38 cellular contexts compared by ENCODE assay signal in genomic region chr2:236305531-236305930, GRCh38. TPM values are rescaled to one million over a fixed set of nuclear protein-coding genes. Genes with fewer than 3 reads are reported as not detected.
DNase-seq lines count a peak whose midpoint lies in the region; ATAC-seq and TF ChIP-seq lines count a peak whose summit lies in the region.
"Had no signal": no experiment of that assay in that cellular context is flagged by ENCODE, and none has a peak within 500 bp of the region (broad histone marks: within the 10 kb centered on the region; RNA-seq: fewer than 3 reads in every experiment).

No MANE protein-coding gene starts in this region.

- TF ChIP-seq POLR2A in esophagus muscularis mucosa (IDR thresholded peaks at IDR 0.05; ENCODE audit: low read depth), result no peak

- H3K4me1 ChIP-seq in right atrium auricular region (no peaks in the 10 kb centered on the region), esophagus muscularis mucosa (no peaks in the 10 kb centered on the region)
- H3K4me1 ChIP-seq: A549, BE2C, Caco-2 had no signal

- H3K27me3 ChIP-seq in right atrium auricular region (no peaks in the 10 kb centered on the region), esophagus muscularis mucosa (peaks cover 0 to 8% (median 0%) of the 10 kb centered on the region in 4 donors)
- H3K27me3 ChIP-seq: BLaER1; BLaER1 treated with 17β-estradiol and CSF1 and Interleukin-3, amounts not matched to agents 10 nM and 100 nM had no signal

- H3K9me3 Mint-ChIP-seq in osteocyte (ENCODE audit: unreplicated experiment), result no peaks in the 10 kb centered on the region
- H3K9me3 Mint-ChIP-seq: CD4-positive, alpha-beta memory T cell; CD4-positive, alpha-beta T cell; CD4-positive, CD25-positive, alpha-beta regulatory T cell; CD8-positive, alpha-beta memory T cell; CD8-positive, alpha-beta T cell had no signal

- no peak for ATAC-seq in sciatic nerve
- ATAC-seq: A549; CD8-positive, alpha-beta T cell had no signal

- 94% methylated on average over 10 of the region's 10 CpGs for WGBS in esophagus muscularis mucosa

- H3K36me3 Mint-ChIP-seq in osteocyte (ENCODE audit: unreplicated experiment), result no peaks in the 10 kb centered on the region
- H3K36me3 Mint-ChIP-seq: CD14-positive monocyte; CD4-positive, alpha-beta memory T cell; CD4-positive, CD25-positive, alpha-beta regulatory T cell; CD8-positive, alpha-beta memory T cell; CD8-positive, alpha-beta T cell had no signal

- H3K36me3 ChIP-seq in right atrium auricular region, result no peaks in the 10 kb centered on the region
- H3K36me3 ChIP-seq in esophagus muscularis mucosa, result no peaks in the 10 kb centered on the region
- H3K36me3 ChIP-seq: BE2C; BLaER1; BLaER1 treated with 17β-estradiol and CSF1 and Interleukin-3, amounts not matched to agents 10 nM and 100 nM had no signal

- DNase-seq in right atrium auricular region (ENCODE audit: low spot score), result peak; percentile 36
- DNase-seq in cardiac septum (ENCODE audit: low spot score), result no peak
- DNase-seq in coronary artery (ENCODE audit: low spot score), result peak; percentile 29
- peak; percentile 68 for DNase-seq in esophagus muscularis mucosa (ENCODE audit: extremely low spot score)
- DNase-seq in osteocyte (ENCODE audit: extremely low spot score, unreplicated experiment), result peak; percentile 42
- no peak for DNase-seq in sciatic nerve (ENCODE audit: low spot score)
- no peak for DNase-seq in activated naive CD4-positive, alpha-beta T cell treated with anti-CD3 and anti-CD28 coated beads, Interleukin-2, amount 50 U/mL, for 16 hours
- DNase-seq in hippocampal formation (lab: John Stamatoyannopoulos, UW), result no peak
- DNase-seq: 8988T; ACHN; AML-193; BE2C; C1 segment of cervical spinal cord; Caco-2; Calu3; CD4-positive, alpha-beta memory T cell; CD4-positive, alpha-beta T cell; CD4-positive, CD25-positive, alpha-beta regulatory T cell; CD8-positive, alpha-beta memory T cell; CD8-positive, alpha-beta T cell; COR-L47; DMS 273 treated with DMSO at 0.1 percent for 48 hours; DMS153; DMS53; DMS79; DMS79 treated with DMSO at 0.1 percent for 48 hours; DND-41; EL had no signal

- no peaks in the 10 kb centered on the region for H3K27me3 Mint-ChIP-seq in osteocyte (ENCODE audit: unreplicated experiment)
- H3K27me3 Mint-ChIP-seq: CD4-positive, CD25-positive, alpha-beta regulatory T cell had no signal

- no peak overlapping the region for H3K27ac Mint-ChIP-seq in osteocyte (ENCODE audit: unreplicated experiment)
- H3K27ac Mint-ChIP-seq: B cell; CD4-positive, alpha-beta memory T cell; CD4-positive, alpha-beta T cell; CD4-positive, CD25-positive, alpha-beta regulatory T cell; CD8-positive, alpha-beta T cell had no signal

- H3K9me3 ChIP-seq in right atrium auricular region (no peaks in the 10 kb centered on the region), esophagus muscularis mucosa (no peaks in the 10 kb centered on the region)
- H3K9me3 ChIP-seq: A549, BE2C, BLaER1, Caco-2 had no signal

- intact Hi-C loops in cardiac septum (cut with DNase I) (no loop called here), esophagus muscularis mucosa (cut with DNase I) (no loop called here), sciatic nerve (cut with DNase I) (no loop called here)

- no peaks in the 10 kb centered on the region for H3K4me1 Mint-ChIP-seq in osteocyte (ENCODE audit: unreplicated experiment)
- H3K4me1 Mint-ChIP-seq: B cell; CD14-positive monocyte; CD4-positive, alpha-beta memory T cell; CD4-positive, CD25-positive, alpha-beta regulatory T cell; CD8-positive, alpha-beta memory T cell had no signal

- H3K4me3 ChIP-seq in right atrium auricular region (no peak overlapping the region), coronary artery (no peak overlapping the region), esophagus muscularis mucosa (no peak overlapping the region)
- H3K4me3 ChIP-seq: A549; BLaER1; BLaER1 treated with 17β-estradiol and CSF1 and Interleukin-3, amounts not matched to agents 10 nM and 100 nM had no signal

- TF ChIP-seq EP300 in esophagus muscularis mucosa (IDR thresholded peaks at IDR 0.05), result no peak

- no peak for TF ChIP-seq CTCF in right atrium auricular region (IDR thresholded peaks at IDR 0.05)
- no peak for TF ChIP-seq CTCF in coronary artery (IDR thresholded peaks at IDR 0.05)
- TF ChIP-seq CTCF in esophagus muscularis mucosa (IDR thresholded peaks at IDR 0.05), result no peak
- TF ChIP-seq CTCF in osteocyte (IDR thresholded peaks at IDR 0.05), result no peak

- H3K4me3 Mint-ChIP-seq in osteocyte (ENCODE audit: unreplicated experiment), result no peak overlapping the region
- H3K4me3 Mint-ChIP-seq: B cell; CD14-positive monocyte; CD4-positive, alpha-beta memory T cell; CD4-positive, alpha-beta T cell; CD4-positive, CD25-positive, alpha-beta regulatory T cell; CD8-positive, alpha-beta memory T cell; CD8-positive, alpha-beta T cell had no signal

- H3K27ac ChIP-seq in right atrium auricular region (no peak overlapping the region), coronary artery (no peak overlapping the region), esophagus muscularis mucosa (replicated peaks in 1 of 4) (no peak overlapping the region)
- H3K27ac ChIP-seq: 22Rv1; A549; BLaER1; BLaER1 treated with 17β-estradiol and CSF1 and Interleukin-3, amounts not matched to agents 10 nM and 100 nM; C4-2B had no signal

RNA-seq across cellular contexts. Expression of gene ASB18, which starts 41.3 kb away (rescaled TPM):
- total RNA-seq in right atrium auricular region, result 1 to 10 TPM; 1.9 to 7.6 TPM
- total RNA-seq in cardiac septum, result 44.4 TPM
- total RNA-seq in esophagus muscularis mucosa, result not detected
- not detected in 2 replicates for total RNA-seq in osteocyte
- not detected for total RNA-seq in sciatic nerve
- total RNA-seq: A172; A673; B cell; Caco-2; Calu3; CD4-positive, alpha-beta memory T cell; CD4-positive, alpha-beta T cell; CD4-positive, CD25-positive, alpha-beta regulatory T cell; CD8-positive, alpha-beta memory T cell; CD8-positive, alpha-beta T cell; Daoy had no signal

Comparison
In these comparisons a context has a peak if more than half of its experiments do, and no peak if none do; other contexts are left out.
1. DNase-seq: peak in right atrium auricular region (single experiment), coronary artery (single experiment), esophagus muscularis mucosa (single experiment) and osteocyte (single experiment); none in cardiac septum (single experiment), sciatic nerve (single experiment), activated naive CD4-positive, alpha-beta T cell treated with anti-CD3 and anti-CD28 coated beads, Interleukin-2, amount 50 U/mL, for 16 hours (single experiment) and hippocampal formation (0 of 2).